Comparison of ENCODE assay signal across 11 cellular contexts in genomic region chr7:73560035-73560835, GRCh38. TPM values are rescaled to one million over a fixed set of nuclear protein-coding genes. Genes with fewer than 3 reads are reported as not detected.
A peak's percentile ranks its signal among the peaks of the same experiment; 100 is the strongest.
DNase-seq lines count a peak whose midpoint lies in the region; ATAC-seq and TF ChIP-seq lines count a peak whose summit lies in the region.
"Had no signal": no experiment of that assay in that cellular context is flagged by ENCODE, and none has a peak within 500 bp of the region (broad histone marks: within the 10 kb centered on the region; RNA-seq: fewer than 3 reads in every experiment).

No MANE protein-coding gene starts in this region.

- no peak overlapping the region for H3K27ac ChIP-seq in CD4-positive, CD25-positive, alpha-beta regulatory T cell (ENCODE audit: insufficient read depth, low read length, poor library complexity, severe bottlenecking)
- H3K27ac ChIP-seq in RWPE2 (ENCODE audit: poor library complexity, severe bottlenecking) = no peak overlapping the region
- H3K27ac ChIP-seq: uterus had no signal

- no peaks in the 10 kb centered on the region for H3K9me3 ChIP-seq in CD4-positive, CD25-positive, alpha-beta regulatory T cell (ENCODE audit: control insufficient read depth in 2 of 2, low read length in 2 of 2)
- no peaks in the 10 kb centered on the region for H3K9me3 ChIP-seq in RWPE2 (ENCODE audit: severe bottlenecking)
- H3K9me3 ChIP-seq: uterus had no signal

- no peak overlapping the region for H3K27ac Mint-ChIP-seq in CD4-positive, CD25-positive, alpha-beta regulatory T cell

- H3K36me3 Mint-ChIP-seq in CD4-positive, CD25-positive, alpha-beta regulatory T cell = no peaks in the 10 kb centered on the region

- peaks cover 4% of the 10 kb centered on the region for H3K27me3 Mint-ChIP-seq in CD4-positive, CD25-positive, alpha-beta regulatory T cell

- peak overlapping the region in 3 of 4 donors; percentile 17 to 80 (median 44) for H3K4me3 Mint-ChIP-seq in CD4-positive, CD25-positive, alpha-beta regulatory T cell

- H3K4me1 Mint-ChIP-seq in CD4-positive, CD25-positive, alpha-beta regulatory T cell = peaks cover 12 to 19% (median 14%) of the 10 kb centered on the region in 4 donors

- no peak for ATAC-seq in CD4-positive, CD25-positive, alpha-beta regulatory T cell (ENCODE audit: low read depth in 2 of 2)
- ATAC-seq in RWPE2 (ENCODE audit: low read depth) (peak; percentile 48), HG02970 (IDR thresholded peaks at IDR 0.05; ENCODE audit: low FRiP score, unreplicated experiment) (no peak), GM21515 (IDR thresholded peaks at IDR 0.05; ENCODE audit: unreplicated experiment) (no peak)

- peaks cover 22% of the 10 kb centered on the region for H3K4me1 ChIP-seq in CD4-positive, CD25-positive, alpha-beta regulatory T cell (ENCODE audit: control insufficient read depth, insufficient read depth, low read length, poor library complexity, severe bottlenecking)
- peaks cover 6% of the 10 kb centered on the region for H3K4me1 ChIP-seq in RWPE2 (ENCODE audit: insufficient read depth, poor library complexity, severe bottlenecking)
- H3K4me1 ChIP-seq: uterus had no signal

- H3K9me3 Mint-ChIP-seq in CD4-positive, CD25-positive, alpha-beta regulatory T cell = peaks cover 0 to 1% (median 0%) of the 10 kb centered on the region in 7 donors

- H3K27me3 ChIP-seq in CD4-positive, CD25-positive, alpha-beta regulatory T cell (ENCODE audit: control insufficient read depth, insufficient read depth, low read length) = no peaks in the 10 kb centered on the region
- no peaks in the 10 kb centered on the region for H3K27me3 ChIP-seq in RWPE2 (ENCODE audit: insufficient read depth, poor library complexity, severe bottlenecking)
- H3K27me3 ChIP-seq: uterus had no signal

- TF ChIP-seq CTCF in RWPE2 (IDR thresholded peaks at IDR 0.05; ENCODE audit: poor library complexity, severe bottlenecking) = no peak

- H3K36me3 ChIP-seq in CD4-positive, CD25-positive, alpha-beta regulatory T cell (ENCODE audit: control insufficient read depth, insufficient read depth, low read length) = no peaks in the 10 kb centered on the region
- peaks cover 6% of the 10 kb centered on the region for H3K36me3 ChIP-seq in RWPE2 (ENCODE audit: low read depth)
- H3K36me3 ChIP-seq: uterus had no signal

- DNase-seq in CD4-positive, CD25-positive, alpha-beta regulatory T cell = no peak
- DNase-seq in HCEC 1CT = peak; percentile 86
- no peak for DNase-seq in RWPE2 (ENCODE audit: low spot score)
- peak; percentile 68 for DNase-seq in foreskin melanocyte
- no peak for DNase-seq in cerebellar nuclear complex (lab: John Stamatoyannopoulos, UW)
- no peak for DNase-seq in DMS79 treated with DMSO at 0.1 percent for 48 hours (lab: John Stamatoyannopoulos, UW)
- DNase-seq: cortex of kidney, NCI-H774, uterus had no signal

- no peak overlapping the region for H3K4me3 ChIP-seq in CD4-positive, CD25-positive, alpha-beta regulatory T cell (ENCODE audit: low read depth, low read length)
- no peak overlapping the region for H3K4me3 ChIP-seq in RWPE2 (ENCODE audit: severe bottlenecking)
- H3K4me3 ChIP-seq: uterus had no signal

RNA-seq across cellular contexts. Expression of gene BCL7B, which starts 2.7 kb away (rescaled TPM):
- 126 TPM for total RNA-seq in CD4-positive, CD25-positive, alpha-beta regulatory T cell
- polyA plus RNA-seq in CD4-positive, CD25-positive, alpha-beta regulatory T cell = 100 to 1,000 TPM in 1 of 4 donors, 10 to 100 TPM in 3; 78.9 to 105 (median 89.7) TPM

RNA-seq across cellular contexts. Expression of gene TBL2, which starts 18.1 kb away (rescaled TPM):
- 12.2 TPM for total RNA-seq in CD4-positive, CD25-positive, alpha-beta regulatory T cell
- 10 to 100 TPM; 24.1 to 32.5 (median 28.1) TPM for polyA plus RNA-seq in CD4-positive, CD25-positive, alpha-beta regulatory T cell

RNA-seq across cellular contexts. Expression of gene BAZ1B, which starts 38.1 kb away (rescaled TPM):
- 61.8 TPM for total RNA-seq in CD4-positive, CD25-positive, alpha-beta regulatory T cell
- polyA plus RNA-seq in CD4-positive, CD25-positive, alpha-beta regulatory T cell = 10 to 100 TPM; 13.0 to 14.4 (median 13.8) TPM

Comparison
In these comparisons a context has a peak if more than half of its experiments do, and no peak if none do; other contexts are left out.
1. DNase-seq: peak in HCEC 1CT (single experiment) and foreskin melanocyte (single experiment); none in CD4-positive, CD25-positive, alpha-beta regulatory T cell (0 of 3), RWPE2 (single experiment), cerebellar nuclear complex (0 of 2) and DMS79 treated with DMSO at 0.1 percent for 48 hours (single experiment).